In genomic region chr3:195265363-195265976, GRCh38 we compare ENCODE assay signal across 1 cellular context.
A peak's percentile ranks its signal among the peaks of the same experiment; 100 is the strongest.
TF ChIP-seq lines count a peak whose summit lies in the region.

No MANE protein-coding gene starts in this region.

TF ChIP-seq in K562, 482 proteins besides CTCF, POLR2A, EP300 and RAD21:
- no peak for TF ChIP-seq NCOR1 (IDR thresholded peaks at IDR 0.05)
- TF ChIP-seq TAF1 (IDR thresholded peaks at IDR 0.05; ENCODE audit: control insufficient read depth, extremely low read depth, insufficient read depth, low read length, severe bottlenecking), result no peak
- no peak for TF ChIP-seq PURB (CRISPR knock-in tag; IDR thresholded peaks at IDR 0.05; ENCODE audit: low read depth)
- 0 out of 2 replicates have a peak, but pooled peaks have one; percentile 23 for TF ChIP-seq RBFOX2 (IDR thresholded peaks at IDR 0.05; ENCODE audit: low read depth, low read length)
